Comparison of ENCODE assay signal across 14 cellular contexts in the genomic region with DNA sequence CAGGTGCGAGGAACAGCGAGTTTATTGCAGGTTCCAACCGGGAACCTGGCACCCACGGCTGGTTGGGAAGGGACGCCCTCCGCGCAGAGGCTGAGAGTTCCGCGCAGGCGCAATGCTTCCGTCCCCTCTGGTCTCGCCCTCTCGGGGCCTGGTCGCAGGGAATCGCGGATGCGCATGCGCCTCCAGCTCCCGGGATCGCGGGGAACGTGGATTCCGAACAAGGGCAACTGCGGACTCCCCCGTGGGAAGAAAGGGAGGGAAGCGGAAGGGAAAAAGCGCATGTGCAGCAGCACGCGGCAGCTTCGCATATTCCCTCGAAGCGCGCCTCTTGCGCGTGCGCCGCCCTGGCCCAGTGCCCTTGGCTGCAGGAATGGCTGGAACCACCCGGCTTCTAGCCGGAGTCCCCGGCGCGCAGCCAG. TPM values are rescaled to one million over a fixed set of nuclear protein-coding genes. Genes with fewer than 3 reads are reported as not detected.
A peak's percentile ranks its signal among the peaks of the same experiment; 100 is the strongest.
DNase-seq lines count a peak whose midpoint lies in the region; ATAC-seq, FAIRE-seq and TF ChIP-seq lines count a peak whose summit lies in the region.
"Had no signal": no experiment of that assay in that cellular context is flagged by ENCODE, and none has a peak within 500 bp of the region (broad histone marks: within the 10 kb centered on the region; RNA-seq: fewer than 3 reads in every experiment).

No MANE protein-coding gene starts in this region.

- no peak for TF ChIP-seq RAD21 in liver (IDR thresholded peaks at IDR 0.05)

- peaks cover 12 to 33% (median 21%) of the 10 kb centered on the region in 3 donors for H3K4me1 Mint-ChIP-seq in T-cell

- DNase-seq in T-cell (no peak), colonic mucosa (peak; percentile 63), NCI-H524 treated with DMSO at 0.1 percent for 48 hours (lab: John Stamatoyannopoulos, UW) (no peak), HTR-8/SVneo (ENCODE audit: insufficient read length, low spot score) (no peak), ACHN (no peak)
- DNase-seq in stimulated activated CD8-positive, alpha-beta memory T cell treated with anti-CD3 and anti-CD28 coated beads, Interleukin-4, amount 100 ng/mL, for 48 hours, result peak; percentile 41
- DNase-seq in activated CD8-positive, alpha-beta memory T cell treated with anti-CD3 and anti-CD28 coated beads, Interleukin-2, amount 50 U/mL, for 48 hours, result no peak
- DNase-seq: activated CD4-positive, alpha-beta T cell treated with anti-CD3 and anti-CD28 coated beads, Interleukin-2, amount 50 U/mL, for 1 hour; islet precursor cell; MG63; PC-9; stimulated activated CD4-positive, alpha-beta T cell treated with anti-CD3 and anti-CD28 coated beads, Interleukin-1b, Interleukin-23, amount 100 ng/mL, for 48 hours had no signal

- H3K4me1 ChIP-seq in colonic mucosa (peaks cover 8% of the 10 kb centered on the region), liver (ENCODE audit: control insufficient read depth in 4 of 4, insufficient read depth in 4 of 4, low read length in 3 of 4) (peaks cover 6 to 17% (median 11%) of the 10 kb centered on the region in 4 donors)

- H3K9me3 ChIP-seq in colonic mucosa (no peaks in the 10 kb centered on the region), liver (ENCODE audit: control insufficient read depth in 4 of 4, low read length in 3 of 4) (no peaks in the 10 kb centered on the region)

- no peak overlapping the region for H3K4me3 ChIP-seq in colonic mucosa
- peak overlapping the region in 1 of 3 donors; percentile 8 for H3K4me3 ChIP-seq in liver (ENCODE audit: low read depth in 1 of 3, low read length in 3 of 3)
- H3K4me3 ChIP-seq: MG63, PC-9 had no signal

- no peaks in the 10 kb centered on the region for H3K27me3 Mint-ChIP-seq in T-cell

- peaks cover 2% of the 10 kb centered on the region for H3K36me3 Mint-ChIP-seq in T-cell

- no peak for FAIRE-seq in HTR-8/SVneo (lab: Jason Lieb, UNC)
- FAIRE-seq: colon had no signal

- no peak overlapping the region for H3K9ac ChIP-seq in colonic mucosa (ENCODE audit: low read depth in 2 of 2, low read length in 2 of 2)
- H3K9ac ChIP-seq in liver (ENCODE audit: low read depth in 1 of 2, low read length in 2 of 2), result no peak overlapping the region

- no peaks in the 10 kb centered on the region for H3K27me3 ChIP-seq in colonic mucosa
- H3K27me3 ChIP-seq in liver (ENCODE audit: control insufficient read depth in 4 of 4, insufficient read depth in 4 of 4, low read length in 3 of 4), result no peaks in the 10 kb centered on the region
- H3K27me3 ChIP-seq: MG63 had no signal

- H3K4me3 Mint-ChIP-seq in T-cell, result peak overlapping the region; percentile 56 to 90 (median 60)

- peak overlapping the region in 1 of 2 donors; percentile 71 for H3K27ac Mint-ChIP-seq in T-cell

- WGBS in liver, result 48% methylated on average over 42 of the region's 42 CpGs

- intact Hi-C loops in colonic mucosa (cut with DNase I), result no loop called here

- no peak for ATAC-seq in T-cell (replicated peaks in 1 of 4)

- H3K27ac ChIP-seq in colonic mucosa (no peak overlapping the region), liver (ENCODE audit: low read depth in 1 of 2, low read length in 2 of 2) (no peak overlapping the region)
- H3K27ac ChIP-seq: PC-9 had no signal

- CTCF ChIA-PET in T-cell (lab: Charles Lee), result no interaction called here

- in situ Hi-C loops in ACHN (cut with HindIII; ENCODE audit: low pct_ligation_motif_present, low pct_unique_long_range_greater_than_20kb, low sequenced_read_pairs), result no loop called here

- no peak for TF ChIP-seq CTCF in colonic mucosa (IDR thresholded peaks at IDR 0.05)
- TF ChIP-seq CTCF in liver (IDR thresholded peaks at IDR 0.05; ENCODE audit: low read depth, low read length, missing input control), result no peak

- POLR2A ChIA-PET in T-cell (lab: Charles Lee), result no interaction called here

- H3K36me3 ChIP-seq in colonic mucosa, result no peaks in the 10 kb centered on the region
- H3K36me3 ChIP-seq in liver (ENCODE audit: control insufficient read depth in 4 of 4, insufficient read depth in 3 of 4, low read depth in 1 of 4, low read length in 3 of 4), result no peaks in the 10 kb centered on the region

- H3K9me3 Mint-ChIP-seq in T-cell, result no peaks in the 10 kb centered on the region

TF ChIP-seq in liver, 16 proteins besides CTCF, POLR2A, EP300 and RAD21:
- TF ChIP-seq, protein P1, sequence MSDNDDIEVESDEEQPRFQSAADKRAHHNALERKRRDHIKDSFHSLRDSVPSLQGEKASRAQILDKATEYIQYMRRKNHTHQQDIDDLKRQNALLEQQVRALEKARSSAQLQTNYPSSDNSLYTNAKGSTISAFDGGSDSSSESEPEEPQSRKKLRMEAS (IDR thresholded peaks at IDR 0.05), result peak; percentile 97
- TF ChIP-seq TAF1 (conservative IDR thresholded peaks at IDR 0.05), result no peak
- TF ChIP-seq JUND (IDR thresholded peaks at IDR 0.05), result no peak

RNA-seq across cellular contexts. Expression of a gene that starts 1.1 kb away (rescaled TPM):
- 10 to 100 TPM in 3 of 5 donors, 1 to 10 TPM in 2; 3.9 to 13.0 (median 11.0) TPM for total RNA-seq in T-cell
- 1 to 10 TPM; 2.2 to 3.6 TPM for total RNA-seq in colonic mucosa
- 1 to 10 TPM; 1.2 to 2.3 TPM for total RNA-seq in liver
- under 1 TPM; 0.21 to 0.95 TPM for polyA plus RNA-seq in liver

RNA-seq across cellular contexts. Expression of a gene that starts 1.8 kb away (rescaled TPM):
- total RNA-seq in T-cell, result 100 to 1,000 TPM; 188 to 235 (median 233) TPM
- total RNA-seq in colonic mucosa, result 100 to 1,000 TPM; 399 to 494 TPM
- total RNA-seq in liver, result 10 to 100 TPM; 45.3 to 80.6 TPM
- polyA plus RNA-seq in liver, result 100 to 1,000 TPM; 180 to 239 TPM

RNA-seq across cellular contexts. Expression of a gene that starts 14.5 kb away (rescaled TPM):
- 10 to 100 TPM in 3 of 5 donors, 1 to 10 TPM in 2; 5.4 to 14.2 (median 12.5) TPM for total RNA-seq in T-cell
- 10 to 100 TPM in 1 of 2 donors, 1 to 10 TPM in 1; 1.9 to 17.3 TPM for total RNA-seq in colonic mucosa
- total RNA-seq in liver, result under 1 TPM; 0.19 to 0.75 TPM
- polyA plus RNA-seq in liver, result under 1 TPM; 0.51 to 0.88 TPM

RNA-seq across cellular contexts. Expression of a gene that starts 23.8 kb away (rescaled TPM):
- total RNA-seq in T-cell, result 1 to 10 TPM in 1 of 5 donors, under 1 TPM in 4; 0.23 to 1.3 (median 0.41) TPM
- total RNA-seq in colonic mucosa, result under 1 TPM; 0.05 to 0.35 TPM
- total RNA-seq in liver, result under 1 TPM; 0.08 to 0.42 TPM
- under 1 TPM in 1 of 2 donors, not detected in 1; 0.09 TPM for polyA plus RNA-seq in liver

Comparison
In these comparisons a context has a peak if more than half of its experiments do, and no peak if none do; other contexts are left out.
1. DNase-seq: peak in colonic mucosa (single experiment) and stimulated activated CD8-positive, alpha-beta memory T cell treated with anti-CD3 and anti-CD28 coated beads, Interleukin-4, amount 100 ng/mL, for 48 hours (single experiment); none in T-cell (0 of 34), activated CD8-positive, alpha-beta memory T cell treated with anti-CD3 and anti-CD28 coated beads, Interleukin-2, amount 50 U/mL, for 48 hours (single experiment), NCI-H524 treated with DMSO at 0.1 percent for 48 hours (single experiment), HTR-8/SVneo (single experiment) and ACHN (single experiment).